19 cellular contexts compared by ENCODE assay signal in genomic region chr20:62004614-62005013, GRCh38.
A peak's percentile ranks its signal among the peaks of the same experiment; 100 is the strongest.
DNase-seq lines count a peak whose midpoint lies in the region; ATAC-seq, FAIRE-seq and TF ChIP-seq lines count a peak whose summit lies in the region.
"Had no signal": no experiment of that assay in that cellular context is flagged by ENCODE, and none has a peak within 500 bp of the region (broad histone marks: within the 10 kb centered on the region; RNA-seq: fewer than 3 reads in every experiment).

No MANE protein-coding gene starts in this region.

- no peaks in the 10 kb centered on the region for H3K27me3 ChIP-seq in BLaER1 treated with 17β-estradiol and CSF1 and Interleukin-3, amounts not matched to agents 10 nM and 100 nM
- no peaks in the 10 kb centered on the region for H3K27me3 ChIP-seq in RWPE2 (ENCODE audit: insufficient read depth, poor library complexity, severe bottlenecking)
- no peaks in the 10 kb centered on the region for H3K27me3 ChIP-seq in pancreas

- peak; percentile 79 for ATAC-seq in Right ventricle myocardium superior (ENCODE audit: poor library complexity)
- ATAC-seq in RWPE2 (ENCODE audit: low read depth) = no peak
- ATAC-seq in left ventricle myocardium superior = peak; percentile 92
- no peak for ATAC-seq in pancreas
- ATAC-seq: HCT116 had no signal

- intact Hi-C loops in Right ventricle myocardium superior (cut with DNase I) (no loop called here), cardiac septum (cut with DNase I) (no loop called here), left ventricle myocardium superior (cut with micrococcal nuclease) (no loop called here), pancreas (cut with DNase I) (no loop called here)

- peaks cover 0 to 8% (median 0%) of the 10 kb centered on the region in 11 experiments; a peak in 2 of 22 replicates for H3K9me3 ChIP-seq in BLaER1 treated with 17β-estradiol and CSF1 and Interleukin-3, amounts not matched to agents 10 nM and 100 nM (replicated peaks in 1 of 11)
- no peaks in the 10 kb centered on the region for H3K9me3 ChIP-seq in RWPE2 (ENCODE audit: severe bottlenecking)
- no peaks in the 10 kb centered on the region for H3K9me3 ChIP-seq in pancreas

- 88 to 90% methylated on average over 5 of the region's 5 CpGs for WGBS in pancreas, 2 donors

- peaks cover 0 to 37% (median 23%) of the 10 kb centered on the region in 10 experiments; a peak in 14 of 20 replicates for H3K4me1 ChIP-seq in BLaER1 treated with 17β-estradiol and CSF1 and Interleukin-3, amounts not matched to agents 10 nM and 100 nM
- H3K4me1 ChIP-seq in RWPE2 (ENCODE audit: insufficient read depth, poor library complexity, severe bottlenecking) = no peaks in the 10 kb centered on the region
- H3K4me1 ChIP-seq in pancreas = peaks cover 0 to 5% (median 0%) of the 10 kb centered on the region in 3 donors

- H3K36me3 ChIP-seq in BLaER1 treated with 17β-estradiol and CSF1 and Interleukin-3, amounts not matched to agents 10 nM and 100 nM = peaks cover 95 to 100% (median 99%) of the 10 kb centered on the region in 11 experiments
- H3K36me3 ChIP-seq in RWPE2 (ENCODE audit: low read depth) = peaks cover 90% of the 10 kb centered on the region
- H3K36me3 ChIP-seq in pancreas = peaks cover 11 to 75% (median 14%) of the 10 kb centered on the region in 3 donors

- peak overlapping the region in 8 of 11 experiments; percentile 38 to 82 (median 70); a peak in 16 of 22 replicates for H3K4me2 ChIP-seq in BLaER1 treated with 17β-estradiol and CSF1 and Interleukin-3, amounts not matched to agents 10 nM and 100 nM

- DNase-seq in Right ventricle myocardium superior (peak; percentile 58), cardiac septum (ENCODE audit: low spot score) (no peak), RWPE2 (ENCODE audit: low spot score) (peak; percentile 71), left ventricle myocardium superior (peak; percentile 56), pancreas (no peak), retina (no peak)
- DNase-seq in activated naive CD4-positive, alpha-beta T cell treated with Interleukin-2 at 50 U/mL for 16 hours = no peak
- DNase-seq: 8988T; C1 segment of cervical spinal cord; CD4-positive, CD25-positive, alpha-beta regulatory T cell; CD8-positive, alpha-beta memory T cell; COR-L47; GOT3; H7; HFFc6 had no signal

- peak overlapping the region in 5 of 11 experiments; percentile 12 to 49 (median 42); a peak in 5 of 22 replicates for H3K9ac ChIP-seq in BLaER1 treated with 17β-estradiol and CSF1 and Interleukin-3, amounts not matched to agents 10 nM and 100 nM

- FAIRE-seq in pancreas (lab: Jason Lieb, UNC) = no peak
- FAIRE-seq: G401.6, GM12891 had no signal

- no peak for TF ChIP-seq CTCF in RWPE2 (IDR thresholded peaks at IDR 0.05; ENCODE audit: poor library complexity, severe bottlenecking)
- TF ChIP-seq CTCF in pancreas (IDR thresholded peaks at IDR 0.05) = no peak

- no peak overlapping the region for H3K27ac ChIP-seq in BLaER1 treated with 17β-estradiol and CSF1 and Interleukin-3, amounts not matched to agents 10 nM and 100 nM
- H3K27ac ChIP-seq in RWPE2 (ENCODE audit: poor library complexity, severe bottlenecking) = no peak overlapping the region
- H3K27ac ChIP-seq in pancreas = no peak overlapping the region

- H4K20me1 ChIP-seq in BLaER1 treated with 17β-estradiol and CSF1 and Interleukin-3, amounts not matched to agents 10 nM and 100 nM = peaks cover 0 to 78% (median 43%) of the 10 kb centered on the region in 11 experiments; a peak in 18 of 22 replicates

- no peak overlapping the region for H3K4me3 ChIP-seq in BLaER1 treated with 17β-estradiol and CSF1 and Interleukin-3, amounts not matched to agents 10 nM and 100 nM
- H3K4me3 ChIP-seq in RWPE2 (ENCODE audit: severe bottlenecking) (no peak overlapping the region), pancreas (no peak overlapping the region)

Comparison
In these comparisons a context has a peak if more than half of its experiments do, and no peak if none do; other contexts are left out.
1. DNase-seq: peak in Right ventricle myocardium superior (single experiment), RWPE2 (single experiment) and left ventricle myocardium superior (single experiment); none in cardiac septum (single experiment), pancreas (0 of 6), activated naive CD4-positive, alpha-beta T cell treated with Interleukin-2 at 50 U/mL for 16 hours (single experiment) and retina (single experiment).
2. ATAC-seq: peak in Right ventricle myocardium superior (single experiment) and left ventricle myocardium superior (single experiment); none in RWPE2 (single experiment) and pancreas (0 of 4).